8 cellular contexts compared by ENCODE assay signal in the genomic region with DNA sequence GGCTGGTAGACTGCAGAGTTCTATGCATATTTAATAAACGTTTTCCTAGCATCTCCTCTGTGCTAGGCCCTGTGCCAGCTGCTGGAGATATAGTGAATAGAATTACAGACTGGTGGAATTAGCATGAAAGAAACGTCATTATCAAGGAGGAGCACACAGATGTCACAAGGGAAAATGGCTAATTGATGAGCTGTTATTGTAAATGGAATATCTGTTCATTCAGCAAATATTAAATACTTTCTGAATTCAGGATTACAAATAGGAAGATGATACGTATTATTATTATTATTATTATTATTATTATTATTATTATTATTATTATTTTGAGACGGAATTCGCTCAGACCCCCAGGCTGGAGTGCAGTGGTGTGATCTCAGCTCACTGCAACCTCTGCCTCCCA. TPM values are rescaled to one million over a fixed set of nuclear protein-coding genes. Genes with fewer than 3 reads are reported as not detected.
DNase-seq lines count a peak whose midpoint lies in the region; ATAC-seq and TF ChIP-seq lines count a peak whose summit lies in the region.

No MANE protein-coding gene starts in this region.

- H3K9ac ChIP-seq in HUES6 (ENCODE audit: low read length) (peak overlapping the region; percentile 85), mucosa of rectum (ENCODE audit: low read depth in 1 of 2, low read length in 2 of 2) (peak overlapping the region; percentile 84 to 93)

- BruUV-seq in MCF 10A (replicated peaks; lab: Mats Ljungman, UMichigan), result no TSS peak

- H2AFZ ChIP-seq in ACC112 (ENCODE audit: low read length, unreplicated experiment), result no peak overlapping the region

- no peak for TF ChIP-seq CTCF in MCF 10A (IDR thresholded peaks at IDR 0.05; ENCODE audit: unreplicated experiment)

- H3K27ac ChIP-seq in ACC112 (ENCODE audit: low read depth, low read length) (no peak overlapping the region), HUES6 (ENCODE audit: low read depth, low read length) (no peak overlapping the region), mucosa of rectum (ENCODE audit: low read depth in 2 of 2, low read length in 2 of 2) (no peak overlapping the region)

- H3K27ac Mint-ChIP-seq in MCF 10A (ENCODE audit: low read depth, unreplicated experiment), result peak overlapping the region; percentile 98

- POLR2A ChIA-PET in MCF 10A (lab: Yijun Ruan, JAX), result interaction anchor here (0.6 to 2.9 kb wide), 10 partner anchors 10 to 598 kb away, joined by 3 to 9 read pairs (median 4); a partner anchor contains a TSS

- H3K27me3 Mint-ChIP-seq in MCF 10A (ENCODE audit: insufficient read depth, unreplicated experiment), result no peaks in the 10 kb centered on the region

- peaks cover 49% of the 10 kb centered on the region for H3K79me2 ChIP-seq in ACC112 (ENCODE audit: control insufficient read depth, insufficient read depth, low read length, unreplicated experiment)

- H3K36me3 ChIP-seq in ACC112 (ENCODE audit: insufficient read depth, low read length), result peaks cover 5% of the 10 kb centered on the region; the same call in 1 of the 2 replicates
- peaks cover 26% of the 10 kb centered on the region for H3K36me3 ChIP-seq in HUES6 (ENCODE audit: control insufficient read depth, insufficient read depth, low read length)
- H3K36me3 ChIP-seq in mucosa of rectum (ENCODE audit: control insufficient read depth in 2 of 2, insufficient read depth in 2 of 2, low read length in 2 of 2), result peaks cover 12 to 14% of the 10 kb centered on the region in 2 donors

- DNase-seq in MCF 10A (ENCODE audit: unreplicated experiment) (no peak), NCI-H146 treated with DMSO at 0.1 percent for 48 hours (lab: John Stamatoyannopoulos, UW; ENCODE audit: unreplicated experiment) (no peak), LoVo (ENCODE audit: low spot score) (no peak), COLO668 (lab: John Stamatoyannopoulos, UW; ENCODE audit: unreplicated experiment) (no peak)

- peaks cover 16% of the 10 kb centered on the region for H3K4me1 ChIP-seq in ACC112 (ENCODE audit: control insufficient read depth, insufficient read depth, low read length, unreplicated experiment)
- H3K4me1 ChIP-seq in HUES6 (ENCODE audit: control insufficient read depth, insufficient read depth, low read length), result peaks cover 6% of the 10 kb centered on the region
- peaks cover 11% of the 10 kb centered on the region in 2 donors for H3K4me1 ChIP-seq in mucosa of rectum (ENCODE audit: control insufficient read depth in 2 of 2, insufficient read depth in 2 of 2, low read length in 2 of 2)

- peaks cover 15% of the 10 kb centered on the region for H3K4me1 Mint-ChIP-seq in MCF 10A (ENCODE audit: insufficient read depth, unreplicated experiment)

- no peaks in the 10 kb centered on the region for H3K27me3 ChIP-seq in ACC112 (ENCODE audit: insufficient read depth, low read length)
- H3K27me3 ChIP-seq in HUES6 (ENCODE audit: control insufficient read depth, insufficient read depth, low read length), result no peaks in the 10 kb centered on the region
- H3K27me3 ChIP-seq in mucosa of rectum (ENCODE audit: control insufficient read depth in 2 of 2, insufficient read depth in 2 of 2, low read length in 2 of 2), result no peaks in the 10 kb centered on the region

- intact Hi-C loops in MCF 10A (cut with micrococcal nuclease), result no loop called here

- CTCF ChIA-PET in MCF 10A (lab: Yijun Ruan, JAX), result interaction anchor here (0.6 to 4.3 kb wide), 6 partner anchors 11 to 536 kb away, joined by 3 to 31 read pairs (median 3); no protein-coding TSS in a partner anchor

- peak overlapping the region; percentile 88 for H3K4me3 ChIP-seq in ACC112 (ENCODE audit: low read depth, low read length)
- peak overlapping the region; percentile 85 for H3K4me3 ChIP-seq in HUES6 (ENCODE audit: low read depth, low read length)
- H3K4me3 ChIP-seq in mucosa of rectum (ENCODE audit: low read length in 2 of 2), result peak overlapping the region; percentile 87 to 97

- no peaks in the 10 kb centered on the region for H3K9me3 Mint-ChIP-seq in MCF 10A (ENCODE audit: unreplicated experiment)

- H3K36me3 Mint-ChIP-seq in MCF 10A (ENCODE audit: insufficient read depth, unreplicated experiment), result peaks cover 35% of the 10 kb centered on the region

- H3K4me3 Mint-ChIP-seq in MCF 10A (ENCODE audit: unreplicated experiment), result peak overlapping the region; percentile 75

- no peaks in the 10 kb centered on the region for H3K9me3 ChIP-seq in HUES6 (ENCODE audit: control insufficient read depth, insufficient read depth, low read depth, low read length)
- H3K9me3 ChIP-seq in mucosa of rectum (ENCODE audit: control insufficient read depth in 2 of 2, low read length in 2 of 2), result no peaks in the 10 kb centered on the region

- no peak for ATAC-seq in HG03520 (IDR thresholded peaks at IDR 0.05; ENCODE audit: unreplicated experiment)

RNA-seq across cellular contexts. Expression of a gene that starts 1.2 kb away (rescaled TPM):
- total RNA-seq in MCF 10A (2022), result 21.0 and 24.7 TPM in 2 replicates
